1 cellular context compared by ENCODE assay signal in the genomic region with DNA sequence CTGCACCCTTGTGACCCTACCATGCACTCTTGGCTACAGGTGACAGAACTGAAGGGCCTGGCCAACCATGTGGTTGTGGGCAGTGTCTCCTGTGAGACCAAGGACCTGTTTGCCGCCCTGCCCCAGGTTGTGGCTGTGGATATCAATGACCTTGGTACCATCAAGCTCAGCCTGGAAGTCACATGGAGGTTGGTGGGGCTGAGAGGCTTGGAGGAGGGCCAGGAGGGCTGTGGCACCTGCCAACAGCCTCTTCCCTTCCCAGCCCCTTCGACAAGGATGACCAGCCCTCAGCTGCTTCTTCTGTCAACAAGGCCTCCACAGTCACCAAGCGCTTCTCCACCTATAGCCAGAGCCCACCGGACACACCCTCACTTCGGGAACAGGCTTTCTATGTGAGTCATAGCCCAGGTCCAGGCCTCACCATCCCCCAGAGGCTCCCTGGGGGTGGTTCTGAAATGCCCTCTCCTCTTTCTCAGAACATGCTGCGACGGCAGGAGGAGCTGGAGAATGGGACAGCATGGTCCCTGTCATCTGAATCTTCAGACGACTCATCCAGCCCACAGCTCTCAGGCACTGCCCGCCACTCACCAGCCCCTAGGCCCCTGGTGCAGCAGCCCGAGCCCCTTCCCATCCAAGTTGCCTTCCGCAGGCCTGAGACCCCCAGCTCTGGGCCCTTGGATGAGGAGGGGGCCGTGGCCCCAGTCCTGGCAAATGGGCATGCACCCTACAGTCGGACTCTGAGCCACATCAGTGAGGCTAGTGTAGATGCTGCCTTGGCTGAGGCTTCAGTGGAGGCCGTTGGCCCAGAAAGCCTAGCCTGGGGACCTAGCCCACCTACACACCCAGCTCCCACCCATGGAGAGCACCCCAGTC.
TF ChIP-seq lines count a peak whose summit lies in the region.

No MANE protein-coding gene starts in this region.

TF ChIP-seq in K562, 482 proteins besides CTCF, POLR2A, EP300 and RAD21:
- TF ChIP-seq KLF13 (tag; IDR thresholded peaks at IDR 0.05; ENCODE audit: borderline replicate concordance, low read depth) = no peak
- TF ChIP-seq FOXA3 (CRISPR knock-in tag; conservative IDR thresholded peaks at IDR 0.05 in 1 of 2, IDR thresholded peaks at IDR 0.05 in 1 of 2) = peak in 1 of 2 experiments; percentile 73; a peak in 1 of 4 replicates
- peak; percentile 54; the same call in 1 of the 2 replicates for TF ChIP-seq POLR2G (IDR thresholded peaks at IDR 0.05; ENCODE audit: low read depth, low read length)
TF ChIP-seq in K562: peak in this region for 2.
